In genomic region chr5:177493795-177494355, GRCh38 we compare ENCODE assay signal across 6 cellular contexts. TPM values are rescaled to one million over a fixed set of nuclear protein-coding genes. Genes with fewer than 3 reads are reported as not detected.
DNase-seq lines count a peak whose midpoint lies in the region; ATAC-seq and TF ChIP-seq lines count a peak whose summit lies in the region.

No MANE protein-coding gene starts in this region.

- H3K4me1 ChIP-seq in Loucy (ENCODE audit: insufficient read depth, low read length, poor library complexity, severe bottlenecking) (peaks cover 5% of the 10 kb centered on the region), breast epithelium (peaks cover 0 to 16% of the 10 kb centered on the region in 2 donors), sigmoid colon (peaks cover 0 to 90% (median 83%) of the 10 kb centered on the region in 4 donors)

- H3K4me2 ChIP-seq in Loucy (ENCODE audit: low read depth, low read length, poor library complexity, severe bottlenecking) = peak overlapping the region; percentile 93

- H3K9me2 ChIP-seq in Loucy (replicated peaks; ENCODE audit: low read depth, low read length) = no peaks in the 10 kb centered on the region

- H3K9me3 ChIP-seq in Loucy (ENCODE audit: insufficient read depth, low read depth, low read length) (no peaks in the 10 kb centered on the region), breast epithelium (no peaks in the 10 kb centered on the region), sigmoid colon (no peaks in the 10 kb centered on the region)

- no peak for TF ChIP-seq CTCF in Loucy (conservative IDR thresholded peaks at IDR 0.05; ENCODE audit: low read length)
- no peak for TF ChIP-seq CTCF in breast epithelium (IDR thresholded peaks at IDR 0.05)
- no peak for TF ChIP-seq CTCF in sigmoid colon (IDR thresholded peaks at IDR 0.05)

- DNase-seq in breast epithelium (ENCODE audit: low spot score in 2 of 2) = no peak
- DNase-seq in sigmoid colon = no peak
- DNase-seq in activated gamma-delta T cell treated with Interleukin-2 at 50 U/mL for 16 hours = no peak

- no peak for TF ChIP-seq POLR2A in breast epithelium (IDR thresholded peaks at IDR 0.05)
- no peak for TF ChIP-seq POLR2A in sigmoid colon (IDR thresholded peaks at IDR 0.05)

- no peak overlapping the region for H3K4me3 ChIP-seq in Loucy (ENCODE audit: low read length, poor library complexity, severe bottlenecking)
- H3K4me3 ChIP-seq in breast epithelium = no peak overlapping the region
- H3K4me3 ChIP-seq in sigmoid colon = peak overlapping the region in 3 of 4 donors; percentile 66 to 92 (median 81)

- peaks cover 36% of the 10 kb centered on the region; the same call in 1 of the 2 replicates for H3K79me2 ChIP-seq in Loucy (ENCODE audit: insufficient read depth, low read length)

- intact Hi-C loops in breast epithelium (cut with DNase I; ENCODE audit: low total_unique reads) = loop anchor here (1.0 kb wide), 1 partner anchor 37 kb away; no protein-coding TSS in a partner anchor
- intact Hi-C loops in sigmoid colon (cut with DNase I) = no loop called here

- WGBS in sigmoid colon, 2 donors = 86 to 92% methylated on average over 5 of the region's 5 CpGs

- H3K36me3 ChIP-seq in Loucy (ENCODE audit: insufficient read depth, low read length) (no peaks in the 10 kb centered on the region; the same call in 1 of the 2 replicates), breast epithelium (no peaks in the 10 kb centered on the region), sigmoid colon (peaks cover 25 to 51% (median 39%) of the 10 kb centered on the region in 4 donors)

- H4K20me1 ChIP-seq in Loucy (ENCODE audit: insufficient read depth, low read length, poor library complexity, severe bottlenecking) = peaks cover 13% of the 10 kb centered on the region

- no peaks in the 10 kb centered on the region for H3F3A ChIP-seq in Loucy (ENCODE audit: low read depth)

- H3K9ac ChIP-seq in Loucy (ENCODE audit: low read depth, low read length, poor library complexity, severe bottlenecking) = no peak overlapping the region

- ATAC-seq in GM18498 (IDR thresholded peaks at IDR 0.05; ENCODE audit: unreplicated experiment) = no peak
- no peak for ATAC-seq in GM21619 (IDR thresholded peaks at IDR 0.05; ENCODE audit: unreplicated experiment)

- no peak overlapping the region for H2AFZ ChIP-seq in Loucy (ENCODE audit: low read length)

- no peak for TF ChIP-seq EP300 in sigmoid colon (IDR thresholded peaks at IDR 0.05)

- H3K27ac ChIP-seq in breast epithelium (peak overlapping the region; percentile 85 to 94), sigmoid colon (peak overlapping the region; percentile 95 to 99 (median 97))

- H3K27me3 ChIP-seq in Loucy (ENCODE audit: insufficient read depth, low read length, poor library complexity, severe bottlenecking) (no peaks in the 10 kb centered on the region), breast epithelium (no peaks in the 10 kb centered on the region), sigmoid colon (no peaks in the 10 kb centered on the region)

RNA-seq across cellular contexts. Expression of gene PDLIM7, which starts 3.5 kb away (rescaled TPM):
- total RNA-seq in breast epithelium = 10 to 100 TPM; 17.1 to 61.9 (median 42.6) TPM
- total RNA-seq in sigmoid colon = 100 to 1,000 TPM; 274 to 923 (median 482) TPM
- 10 to 100 TPM in 2 of 3 donors, 1 to 10 TPM in 1; 7.2 to 58.5 (median 14.4) TPM for polyA plus RNA-seq in sigmoid colon

RNA-seq across cellular contexts. Expression of gene DOK3, which starts 15.8 kb away (rescaled TPM):
- total RNA-seq in breast epithelium (1 to 10 TPM; 1.6 to 7.2 (median 6.6) TPM), sigmoid colon (1 to 10 TPM; 4.6 to 8.0 (median 6.5) TPM)
- polyA plus RNA-seq in sigmoid colon = 10 to 100 TPM in 1 of 3 donors, 1 to 10 TPM in 2; 3.0 to 20.2 (median 7.2) TPM

RNA-seq across cellular contexts. Expression of gene DBN1, which starts 20.4 kb away (rescaled TPM):
- total RNA-seq in breast epithelium (10 to 100 TPM; 30.7 to 94.6 (median 61.3) TPM), sigmoid colon (10 to 100 TPM; 54.8 to 100.0 (median 82.3) TPM)
- 10 to 100 TPM in 2 of 3 donors, 1 to 10 TPM in 1; 6.0 to 22.2 (median 16.9) TPM for polyA plus RNA-seq in sigmoid colon

RNA-seq across cellular contexts. Expression of gene DDX41, which starts 22.9 kb away (rescaled TPM):
- total RNA-seq in breast epithelium = 100 to 1,000 TPM in 2 of 3 donors, 10 to 100 TPM in 1; 76.0 to 110 (median 103) TPM
- 10 to 100 TPM; 47.8 to 55.1 (median 51.6) TPM for total RNA-seq in sigmoid colon
- 10 to 100 TPM; 69.7 to 78.4 (median 72.6) TPM for polyA plus RNA-seq in sigmoid colon

RNA-seq across cellular contexts. Expression of gene PRR7, which starts 47.3 kb away (rescaled TPM):
- 1 to 10 TPM in 2 of 3 donors, under 1 TPM in 1; 0.48 to 2.0 (median 1.3) TPM for total RNA-seq in breast epithelium
- total RNA-seq in sigmoid colon = 1 to 10 TPM in 3 of 4 donors, under 1 TPM in 1; 0.82 to 2.5 (median 1.7) TPM
- 1 to 10 TPM in 1 of 3 donors, not detected in 2; 3.7 TPM for polyA plus RNA-seq in sigmoid colon

Comparison
In these comparisons a context has a peak if more than half of its experiments do, and no peak if none do; other contexts are left out.
1. H3K4me3 ChIP-seq: peak in sigmoid colon (3 of 4); none in Loucy (single experiment) and breast epithelium (0 of 3).
2. RNA of gene PDLIM7, which starts 3.5 kb away (total RNA-seq): 274 to 923 TPM in sigmoid colon; 17.1 to 61.9 TPM in breast epithelium; every median in the first group is over 4 times any median in the second.